2 cellular contexts compared by ENCODE assay signal in the genomic region with DNA sequence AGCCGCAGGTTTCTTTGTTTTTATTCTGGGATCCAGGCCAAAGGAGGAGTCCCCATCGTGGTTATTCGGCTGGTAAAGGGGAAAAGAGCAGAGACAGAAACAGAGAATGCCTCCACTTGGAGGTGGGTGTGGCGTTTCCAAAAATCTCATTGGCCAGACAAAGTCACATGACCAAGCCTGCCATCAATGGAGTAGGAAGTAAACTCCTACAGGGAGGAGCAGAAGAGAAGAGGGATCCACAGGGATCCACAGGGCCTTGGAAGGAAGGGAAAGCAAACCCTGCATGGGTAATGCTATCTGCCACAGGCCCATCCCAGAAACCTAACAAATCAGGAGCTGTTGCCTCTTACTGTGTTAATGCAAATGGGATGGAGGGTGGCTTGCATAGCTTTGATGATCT.
A peak's percentile ranks its signal among the peaks of the same experiment; 100 is the strongest.
TF ChIP-seq lines count a peak whose summit lies in the region.

No MANE protein-coding gene starts in this region.

TF ChIP-seq in IMR-90, 13 proteins besides CTCF, POLR2A, EP300 and RAD21:
- no peak for TF ChIP-seq MAFK (IDR thresholded peaks at IDR 0.05; ENCODE audit: low read depth, low read length)
- TF ChIP-seq, protein P1, sequence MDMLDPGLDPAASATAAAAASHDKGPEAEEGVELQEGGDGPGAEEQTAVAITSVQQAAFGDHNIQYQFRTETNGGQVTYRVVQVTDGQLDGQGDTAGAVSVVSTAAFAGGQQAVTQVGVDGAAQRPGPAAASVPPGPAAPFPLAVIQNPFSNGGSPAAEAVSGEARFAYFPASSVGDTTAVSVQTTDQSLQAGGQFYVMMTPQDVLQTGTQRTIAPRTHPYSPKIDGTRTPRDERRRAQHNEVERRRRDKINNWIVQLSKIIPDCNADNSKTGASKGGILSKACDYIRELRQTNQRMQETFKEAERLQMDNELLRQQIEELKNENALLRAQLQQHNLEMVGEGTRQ (IDR thresholded peaks at IDR 0.05; ENCODE audit: low read depth, low read length), result 0 out of 2 replicates have a peak, but pooled peaks have one; percentile 10
- TF ChIP-seq CHD1 (IDR thresholded peaks at IDR 0.05; ENCODE audit: low read depth, low read length), result no peak

TF ChIP-seq in K562, 482 proteins besides CTCF, POLR2A, EP300 and RAD21:
- no peak for TF ChIP-seq ZNF75A (CRISPR knock-in tag; IDR thresholded peaks at IDR 0.05)
- TF ChIP-seq GATAD2B (IDR thresholded peaks at IDR 0.05; ENCODE audit: borderline replicate concordance), result no peak
- 0 out of 2 replicates have a peak, but pooled peaks have one; percentile 8 for TF ChIP-seq CBFA2T2 (conservative IDR thresholded peaks at IDR 0.05)
- no peak for TF ChIP-seq NCOR1 (IDR thresholded peaks at IDR 0.05)
- TF ChIP-seq, protein P2, sequence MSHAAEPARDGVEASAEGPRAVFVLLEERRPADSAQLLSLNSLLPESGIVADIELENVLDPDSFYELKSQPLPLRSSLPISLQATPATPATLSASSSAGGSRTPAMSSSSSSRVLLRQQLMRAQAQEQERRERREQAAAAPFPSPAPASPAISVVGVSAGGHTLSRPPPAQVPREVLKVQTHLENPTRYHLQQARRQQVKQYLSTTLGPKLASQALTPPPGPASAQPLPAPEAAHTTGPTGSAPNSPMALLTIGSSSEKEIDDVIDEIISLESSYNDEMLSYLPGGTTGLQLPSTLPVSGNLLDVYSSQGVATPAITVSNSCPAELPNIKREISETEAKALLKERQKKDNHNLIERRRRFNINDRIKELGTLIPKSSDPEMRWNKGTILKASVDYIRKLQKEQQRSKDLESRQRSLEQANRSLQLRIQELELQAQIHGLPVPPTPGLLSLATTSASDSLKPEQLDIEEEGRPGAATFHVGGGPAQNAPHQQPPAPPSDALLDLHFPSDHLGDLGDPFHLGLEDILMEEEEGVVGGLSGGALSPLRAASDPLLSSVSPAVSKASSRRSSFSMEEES (CRISPR knock-in tag; IDR thresholded peaks at IDR 0.05), result peak; percentile 45
- peak; percentile 70; the same call in 1 of the 2 replicates for TF ChIP-seq TOE1 (IDR thresholded peaks at IDR 0.05; ENCODE audit: borderline replicate concordance)
- TF ChIP-seq TOE1 (CRISPR knock-in tag; IDR thresholded peaks at IDR 0.05; ENCODE audit: borderline replicate concordance, low read depth), result no peak
- TF ChIP-seq MCM7 (IDR thresholded peaks at IDR 0.05), result no peak
- TF ChIP-seq, protein P3, sequence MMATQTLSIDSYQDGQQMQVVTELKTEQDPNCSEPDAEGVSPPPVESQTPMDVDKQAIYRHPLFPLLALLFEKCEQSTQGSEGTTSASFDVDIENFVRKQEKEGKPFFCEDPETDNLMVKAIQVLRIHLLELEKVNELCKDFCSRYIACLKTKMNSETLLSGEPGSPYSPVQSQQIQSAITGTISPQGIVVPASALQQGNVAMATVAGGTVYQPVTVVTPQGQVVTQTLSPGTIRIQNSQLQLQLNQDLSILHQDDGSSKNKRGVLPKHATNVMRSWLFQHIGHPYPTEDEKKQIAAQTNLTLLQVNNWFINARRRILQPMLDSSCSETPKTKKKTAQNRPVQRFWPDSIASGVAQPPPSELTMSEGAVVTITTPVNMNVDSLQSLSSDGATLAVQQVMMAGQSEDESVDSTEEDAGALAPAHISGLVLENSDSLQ (IDR thresholded peaks at IDR 0.05), result no peak
- TF ChIP-seq FOXM1 (IDR thresholded peaks at IDR 0.05; ENCODE audit: low read depth), result no peak
- TF ChIP-seq FOXM1 (CRISPR knock-in tag; IDR thresholded peaks at IDR 0.05; ENCODE audit: low read depth), result no peak
- TF ChIP-seq BCOR (IDR thresholded peaks at IDR 0.05), result no peak
- TF ChIP-seq RBFOX2 (IDR thresholded peaks at IDR 0.05; ENCODE audit: low read depth, low read length), result no peak
- TF ChIP-seq, protein P4, sequence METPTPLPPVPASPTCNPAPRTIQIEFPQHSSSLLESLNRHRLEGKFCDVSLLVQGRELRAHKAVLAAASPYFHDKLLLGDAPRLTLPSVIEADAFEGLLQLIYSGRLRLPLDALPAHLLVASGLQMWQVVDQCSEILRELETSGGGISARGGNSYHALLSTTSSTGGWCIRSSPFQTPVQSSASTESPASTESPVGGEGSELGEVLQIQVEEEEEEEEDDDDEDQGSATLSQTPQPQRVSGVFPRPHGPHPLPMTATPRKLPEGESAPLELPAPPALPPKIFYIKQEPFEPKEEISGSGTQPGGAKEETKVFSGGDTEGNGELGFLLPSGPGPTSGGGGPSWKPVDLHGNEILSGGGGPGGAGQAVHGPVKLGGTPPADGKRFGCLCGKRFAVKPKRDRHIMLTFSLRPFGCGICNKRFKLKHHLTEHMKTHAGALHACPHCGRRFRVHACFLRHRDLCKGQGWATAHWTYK (CRISPR knock-in tag; IDR thresholded peaks at IDR 0.05), result no peak
- TF ChIP-seq SMARCA5 (IDR thresholded peaks at IDR 0.05), result no peak
- no peak for TF ChIP-seq TRIM24 (IDR thresholded peaks at IDR 0.05)
- TF ChIP-seq, protein P1 (CRISPR knock-in tag; IDR thresholded peaks at IDR 0.05), result peak; percentile 66
- TF ChIP-seq NFE2L1 (tag; IDR thresholded peaks at IDR 0.05; ENCODE audit: borderline replicate concordance, low read depth), result no peak
- no peak for TF ChIP-seq PTRF (tag; IDR thresholded peaks at IDR 0.05)
- TF ChIP-seq ZNF23 (CRISPR knock-in tag; IDR thresholded peaks at IDR 0.05), result no peak
- peak; percentile 62; the same call in 1 of the 2 replicates for TF ChIP-seq RAD51 (IDR thresholded peaks at IDR 0.05; ENCODE audit: borderline replicate concordance, low read depth)
- TF ChIP-seq, protein P5, sequence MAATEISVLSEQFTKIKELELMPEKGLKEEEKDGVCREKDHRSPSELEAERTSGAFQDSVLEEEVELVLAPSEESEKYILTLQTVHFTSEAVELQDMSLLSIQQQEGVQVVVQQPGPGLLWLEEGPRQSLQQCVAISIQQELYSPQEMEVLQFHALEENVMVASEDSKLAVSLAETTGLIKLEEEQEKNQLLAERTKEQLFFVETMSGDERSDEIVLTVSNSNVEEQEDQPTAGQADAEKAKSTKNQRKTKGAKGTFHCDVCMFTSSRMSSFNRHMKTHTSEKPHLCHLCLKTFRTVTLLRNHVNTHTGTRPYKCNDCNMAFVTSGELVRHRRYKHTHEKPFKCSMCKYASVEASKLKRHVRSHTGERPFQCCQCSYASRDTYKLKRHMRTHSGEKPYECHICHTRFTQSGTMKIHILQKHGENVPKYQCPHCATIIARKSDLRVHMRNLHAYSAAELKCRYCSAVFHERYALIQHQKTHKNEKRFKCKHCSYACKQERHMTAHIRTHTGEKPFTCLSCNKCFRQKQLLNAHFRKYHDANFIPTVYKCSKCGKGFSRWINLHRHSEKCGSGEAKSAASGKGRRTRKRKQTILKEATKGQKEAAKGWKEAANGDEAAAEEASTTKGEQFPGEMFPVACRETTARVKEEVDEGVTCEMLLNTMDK (IDR thresholded peaks at IDR 0.05; ENCODE audit: borderline replicate concordance, insufficient read depth, low read depth, low read length, poor library complexity, severe bottlenecking), result no peak
- no peak for TF ChIP-seq JUNB (CRISPR knock-in tag; conservative IDR thresholded peaks at IDR 0.05)
- TF ChIP-seq, protein P6, sequence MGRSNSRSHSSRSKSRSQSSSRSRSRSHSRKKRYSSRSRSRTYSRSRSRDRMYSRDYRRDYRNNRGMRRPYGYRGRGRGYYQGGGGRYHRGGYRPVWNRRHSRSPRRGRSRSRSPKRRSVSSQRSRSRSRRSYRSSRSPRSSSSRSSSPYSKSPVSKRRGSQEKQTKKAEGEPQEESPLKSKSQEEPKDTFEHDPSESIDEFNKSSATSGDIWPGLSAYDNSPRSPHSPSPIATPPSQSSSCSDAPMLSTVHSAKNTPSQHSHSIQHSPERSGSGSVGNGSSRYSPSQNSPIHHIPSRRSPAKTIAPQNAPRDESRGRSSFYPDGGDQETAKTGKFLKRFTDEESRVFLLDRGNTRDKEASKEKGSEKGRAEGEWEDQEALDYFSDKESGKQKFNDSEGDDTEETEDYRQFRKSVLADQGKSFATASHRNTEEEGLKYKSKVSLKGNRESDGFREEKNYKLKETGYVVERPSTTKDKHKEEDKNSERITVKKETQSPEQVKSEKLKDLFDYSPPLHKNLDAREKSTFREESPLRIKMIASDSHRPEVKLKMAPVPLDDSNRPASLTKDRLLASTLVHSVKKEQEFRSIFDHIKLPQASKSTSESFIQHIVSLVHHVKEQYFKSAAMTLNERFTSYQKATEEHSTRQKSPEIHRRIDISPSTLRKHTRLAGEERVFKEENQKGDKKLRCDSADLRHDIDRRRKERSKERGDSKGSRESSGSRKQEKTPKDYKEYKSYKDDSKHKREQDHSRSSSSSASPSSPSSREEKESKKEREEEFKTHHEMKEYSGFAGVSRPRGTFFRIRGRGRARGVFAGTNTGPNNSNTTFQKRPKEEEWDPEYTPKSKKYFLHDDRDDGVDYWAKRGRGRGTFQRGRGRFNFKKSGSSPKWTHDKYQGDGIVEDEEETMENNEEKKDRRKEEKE (IDR thresholded peaks at IDR 0.05; ENCODE audit: borderline replicate concordance in 1 of 2, control insufficient read depth in 1 of 2, low read depth in 2 of 2, low read length in 1 of 2), result no peak
- no peak for TF ChIP-seq MECOM (CRISPR knock-in tag; IDR thresholded peaks at IDR 0.05)
